In genomic region chr5:87899109-87900100, GRCh38 we compare ENCODE assay signal across 9 cellular contexts.
DNase-seq lines count a peak whose midpoint lies in the region; ATAC-seq and TF ChIP-seq lines count a peak whose summit lies in the region.
"Had no signal": no experiment of that assay in that cellular context is flagged by ENCODE, and none has a peak within 500 bp of the region (broad histone marks: within the 10 kb centered on the region; RNA-seq: fewer than 3 reads in every experiment).

No MANE protein-coding gene starts in this region.

- TF ChIP-seq CTCF in SK-N-SH (IDR thresholded peaks at IDR 0.05) (no peak), hepatocyte (IDR thresholded peaks at IDR 0.05; ENCODE audit: poor library complexity) (peak; percentile 8), type B pancreatic cell (conservative IDR thresholded peaks at IDR 0.05) (peak; percentile 64)

- no peak for TF ChIP-seq EP300 in SK-N-SH (IDR thresholded peaks at IDR 0.05; ENCODE audit: borderline replicate concordance in 1 of 2, low read depth in 1 of 2, low read length in 1 of 2)

- H3K9me2 ChIP-seq in SK-N-SH (no peaks in the 10 kb centered on the region), hepatocyte (replicated peaks; ENCODE audit: insufficient read depth) (no peaks in the 10 kb centered on the region)

- CTCF ChIA-PET in SK-N-SH (lab: Yijun Ruan, JAX): interaction anchor here (1.3 to 1.6 kb wide), 2 partner anchors 694 to 791 kb away, joined by 3 to 4 read pairs; no protein-coding TSS in a partner anchor

- H2AFZ ChIP-seq in SK-N-SH (ENCODE audit: low read depth): no peak overlapping the region
- no peak overlapping the region for H2AFZ ChIP-seq in hepatocyte

- TF ChIP-seq RAD21 in SK-N-SH (IDR thresholded peaks at IDR 0.05; ENCODE audit: low read length): peak; percentile 37

- H3K4me3 Mint-ChIP-seq in type B pancreatic cell: no peak overlapping the region
- H3K4me3 Mint-ChIP-seq in natural killer cell treated with Interleukin-12 subunit alpha and Interleukin-12 subunit beta and Interleukin-15 and Interleukin-18, amount 100 ng/mL, for 72 hours: no peak overlapping the region
- H3K4me3 Mint-ChIP-seq: activated T-cell treated with anti-CD3 and anti-CD28 coated beads, Interleukin-2, amount 50 U/mL, for 4 hours had no signal

- WGBS in SK-N-SH (ENCODE audit: low lambda C conversion rate): 14% methylated on average over 7 of the region's 7 CpGs
- 51% methylated on average over 7 of the region's 7 CpGs for WGBS in hepatocyte (ENCODE audit: low lambda C conversion rate, missing lambda C conversion rate)

- H3K27me3 Mint-ChIP-seq in type B pancreatic cell: peaks cover 4% of the 10 kb centered on the region
- peaks cover 0 to 13% of the 10 kb centered on the region in 2 donors for H3K27me3 Mint-ChIP-seq in natural killer cell treated with Interleukin-12 subunit alpha and Interleukin-12 subunit beta and Interleukin-15 and Interleukin-18, amount 100 ng/mL, for 72 hours

- no peaks in the 10 kb centered on the region for H3K9me3 ChIP-seq in SK-N-SH
- no peaks in the 10 kb centered on the region for H3K9me3 ChIP-seq in hepatocyte (ENCODE audit: low read depth)

- H3K9ac ChIP-seq in SK-N-SH: no peak overlapping the region

- no peak for DNase-seq in SK-N-SH
- DNase-seq in RKO (ENCODE audit: low spot score): peak; percentile 6
- peak; percentile 21 for DNase-seq in hepatocyte (ENCODE audit: low spot score)
- DNase-seq in type B pancreatic cell (ENCODE audit: extremely low spot score, unreplicated experiment): no peak
- no peak for DNase-seq in GM19238 (ENCODE audit: insufficient read length, low spot score)
- no peak for DNase-seq in natural killer cell treated with Interleukin-12 subunit alpha and Interleukin-12 subunit beta and Interleukin-15 and Interleukin-18, amount 100 ng/mL, for 72 hours (ENCODE audit: low spot score)
- DNase-seq: activated T-cell treated with anti-CD3 and anti-CD28 coated beads, Interleukin-2, amount 50 U/mL, for 4 hours had no signal

- H3K9me3 Mint-ChIP-seq in type B pancreatic cell: no peaks in the 10 kb centered on the region
- no peaks in the 10 kb centered on the region for H3K9me3 Mint-ChIP-seq in natural killer cell treated with Interleukin-12 subunit alpha and Interleukin-12 subunit beta and Interleukin-15 and Interleukin-18, amount 100 ng/mL, for 72 hours
- H3K9me3 Mint-ChIP-seq: activated T-cell treated with anti-CD3 and anti-CD28 coated beads, Interleukin-2, amount 50 U/mL, for 4 hours had no signal

- H3K27ac ChIP-seq in SK-N-SH (ENCODE audit: low read depth in 2 of 2, low read length in 1 of 2): no peak overlapping the region
- H3K27ac ChIP-seq in hepatocyte: no peak overlapping the region

- no peaks in the 10 kb centered on the region for H3K79me2 ChIP-seq in SK-N-SH (ENCODE audit: insufficient read depth)
- no peaks in the 10 kb centered on the region for H3K79me2 ChIP-seq in hepatocyte

- H3K4me2 ChIP-seq in SK-N-SH (no peak overlapping the region), hepatocyte (no peak overlapping the region)

- ATAC-seq in SK-N-SH treated with all-trans-retinoic acid at 6 μM for 48 hours: no peak
- no peak for ATAC-seq in HG03469 (IDR thresholded peaks at IDR 0.05; ENCODE audit: unreplicated experiment)
- ATAC-seq in natural killer cell treated with Interleukin-12 subunit alpha and Interleukin-12 subunit beta and Interleukin-15 and Interleukin-18, amount 100 ng/mL, for 72 hours: no peak
- ATAC-seq: activated T-cell treated with anti-CD3 and anti-CD28 coated beads, Interleukin-2, amount 50 U/mL, for 4 hours had no signal

- H3K27me3 ChIP-seq in SK-N-SH (ENCODE audit: insufficient read depth) (no peaks in the 10 kb centered on the region), hepatocyte (no peaks in the 10 kb centered on the region)

- no peaks in the 10 kb centered on the region for H3K36me3 ChIP-seq in SK-N-SH (replicated peaks in 1 of 2; ENCODE audit: control insufficient read depth in 1 of 2, insufficient read depth in 2 of 2, low read length in 1 of 2)
- no peaks in the 10 kb centered on the region for H3K36me3 ChIP-seq in hepatocyte (replicated peaks; ENCODE audit: insufficient read depth, low read depth)

- no peaks in the 10 kb centered on the region for H3K4me1 ChIP-seq in SK-N-SH (ENCODE audit: control insufficient read depth in 1 of 2, insufficient read depth in 2 of 2, low read depth in 1 of 2, low read length in 1 of 2)
- no peaks in the 10 kb centered on the region for H3K4me1 ChIP-seq in hepatocyte (ENCODE audit: insufficient read depth)

- H3K4me3 ChIP-seq in SK-N-SH (ENCODE audit: low read depth in 2 of 2, low read length in 1 of 2) (no peak overlapping the region), hepatocyte (no peak overlapping the region)

- POLR2A ChIA-PET in SK-N-SH (lab: Yijun Ruan, JAX): no interaction called here

- no peaks in the 10 kb centered on the region for H3F3A ChIP-seq in SK-N-SH (replicated peaks; ENCODE audit: insufficient read depth)

- H3K36me3 Mint-ChIP-seq in type B pancreatic cell: no peaks in the 10 kb centered on the region
- H3K36me3 Mint-ChIP-seq in natural killer cell treated with Interleukin-12 subunit alpha and Interleukin-12 subunit beta and Interleukin-15 and Interleukin-18, amount 100 ng/mL, for 72 hours: no peaks in the 10 kb centered on the region

- peaks cover 10% of the 10 kb centered on the region for H3K4me1 Mint-ChIP-seq in type B pancreatic cell (ENCODE audit: unreplicated experiment)
- H3K4me1 Mint-ChIP-seq in natural killer cell treated with Interleukin-12 subunit alpha and Interleukin-12 subunit beta and Interleukin-15 and Interleukin-18, amount 100 ng/mL, for 72 hours (ENCODE audit: low read depth in 2 of 2): no peaks in the 10 kb centered on the region

- no peaks in the 10 kb centered on the region for H4K20me1 ChIP-seq in SK-N-SH (ENCODE audit: insufficient read depth)
- no peaks in the 10 kb centered on the region for H4K20me1 ChIP-seq in hepatocyte (ENCODE audit: insufficient read depth, poor library complexity, severe bottlenecking)

- H3K27ac Mint-ChIP-seq in type B pancreatic cell: no peak overlapping the region
- H3K27ac Mint-ChIP-seq in natural killer cell treated with Interleukin-12 subunit alpha and Interleukin-12 subunit beta and Interleukin-15 and Interleukin-18, amount 100 ng/mL, for 72 hours: no peak overlapping the region

TF ChIP-seq in SK-N-SH, 30 proteins besides CTCF, POLR2A, EP300 and RAD21:
- TF ChIP-seq SIN3A (IDR thresholded peaks at IDR 0.05; ENCODE audit: borderline replicate concordance, low read depth, low read length): no peak
- TF ChIP-seq GABPA (IDR thresholded peaks at IDR 0.05; ENCODE audit: low read depth): no peak
- TF ChIP-seq TAF1 (IDR thresholded peaks at IDR 0.05; ENCODE audit: borderline replicate concordance, low read depth, low read length): no peak
- TF ChIP-seq FOSL2 (IDR thresholded peaks at IDR 0.05; ENCODE audit: borderline replicate concordance, low read depth): no peak
TF ChIP-seq in SK-N-SH: peak in this region for 0.

TF ChIP-seq in SK-N-SH treated with all-trans-retinoic acid at 6 μM for 48 hours, 23 proteins besides CTCF, POLR2A, EP300 and RAD21:
- no peak for TF ChIP-seq ZFP30 (CRISPR knock-in tag; IDR thresholded peaks at IDR 0.05)
- TF ChIP-seq RARB (CRISPR knock-in tag; IDR thresholded peaks at IDR 0.05): no peak
- TF ChIP-seq ZNF565 (CRISPR knock-in tag; conservative IDR thresholded peaks at IDR 0.05; ENCODE audit: low read depth): no peak
- no peak for TF ChIP-seq ZNF70 (CRISPR knock-in tag; IDR thresholded peaks at IDR 0.05)
- TF ChIP-seq OSR1 (CRISPR knock-in tag; IDR thresholded peaks at IDR 0.05): no peak
- no peak for TF ChIP-seq CSDC2 (CRISPR knock-in tag; IDR thresholded peaks at IDR 0.05)
- TF ChIP-seq ARNTL (CRISPR knock-in tag; IDR thresholded peaks at IDR 0.05; ENCODE audit: borderline replicate concordance, low read depth): no peak
- TF ChIP-seq TOX (CRISPR knock-in tag; IDR thresholded peaks at IDR 0.05; ENCODE audit: borderline replicate concordance): no peak

Comparison
In these comparisons a context has a peak if more than half of its experiments do, and no peak if none do; other contexts are left out.
1. DNase-seq: peak in RKO (single experiment) and hepatocyte (single experiment); none in SK-N-SH (single experiment), type B pancreatic cell (single experiment), GM19238 (single experiment) and natural killer cell treated with Interleukin-12 subunit alpha and Interleukin-12 subunit beta and Interleukin-15 and Interleukin-18, amount 100 ng/mL, for 72 hours (single experiment).